ENCODE assay signal across 8 cellular contexts in genomic region chr17:7438050-7438614, GRCh38. TPM values are rescaled to one million over a fixed set of nuclear protein-coding genes. Genes with fewer than 3 reads are reported as not detected.
DNase-seq lines count a peak whose midpoint lies in the region; TF ChIP-seq lines count a peak whose summit lies in the region.

No MANE protein-coding gene starts in this region.

- H2AFZ ChIP-seq in mesenchymal stem cell (ENCODE audit: low read depth, low read length) (peak overlapping the region; percentile 29), SK-N-SH (ENCODE audit: low read depth) (no peak overlapping the region)

- H3K9me3 ChIP-seq in ectodermal cell (ENCODE audit: control insufficient read depth, low read length) (no peaks in the 10 kb centered on the region), mesenchymal stem cell (ENCODE audit: control insufficient read depth, low read length) (no peaks in the 10 kb centered on the region), SK-N-SH (no peaks in the 10 kb centered on the region)

- H4K8ac ChIP-seq in mesenchymal stem cell (ENCODE audit: low read length) = no peak overlapping the region

- H3K79me1 ChIP-seq in mesenchymal stem cell (replicated peaks; ENCODE audit: low read length, poor library complexity, severe bottlenecking) = peaks cover 10% of the 10 kb centered on the region

- no peak overlapping the region for H3K4ac ChIP-seq in mesenchymal stem cell (ENCODE audit: low read depth in 1 of 2, low read length in 2 of 2)

- H3K14ac ChIP-seq in mesenchymal stem cell (ENCODE audit: low read length in 2 of 2) = no peak overlapping the region

- CTCF ChIA-PET in SK-N-SH (lab: Yijun Ruan, JAX) = interaction anchor here (0.9 to 3.9 kb wide), 11 partner anchors 10 to 123 kb away, joined by 3 to 27 read pairs (median 6); partner anchors contain the start of genes NLGN2, POLR2A, SENP3 and TMEM95

- H3F3A ChIP-seq in SK-N-SH (replicated peaks; ENCODE audit: insufficient read depth) = peaks cover 14% of the 10 kb centered on the region

- H4K20me1 ChIP-seq in SK-N-SH (ENCODE audit: insufficient read depth) = no peaks in the 10 kb centered on the region

- H2BK120ac ChIP-seq in mesenchymal stem cell (ENCODE audit: low read depth, low read length) = no peak overlapping the region

- H3K4me3 ChIP-seq in H7 (ENCODE audit: insufficient read depth, low read depth, low read length) (peak overlapping the region; percentile 74), ectodermal cell (ENCODE audit: insufficient read depth, low read depth, low read length) (peak overlapping the region; percentile 41), mesenchymal stem cell (ENCODE audit: insufficient read depth in 1 of 2, low read depth in 1 of 2, low read length in 2 of 2) (peak overlapping the region; percentile 47 to 51), SK-N-SH (ENCODE audit: low read depth in 2 of 2, low read length in 1 of 2) (no peak overlapping the region)

- no peak for TF ChIP-seq EP300 in SK-N-SH (IDR thresholded peaks at IDR 0.05; ENCODE audit: borderline replicate concordance in 1 of 2, low read depth in 1 of 2, low read length in 1 of 2)

- peak overlapping the region; percentile 40 to 59 for H3K18ac ChIP-seq in mesenchymal stem cell (ENCODE audit: low read depth in 1 of 2, low read length in 2 of 2)

- H3K23ac ChIP-seq in mesenchymal stem cell (ENCODE audit: low read length in 2 of 2) = no peak overlapping the region

- H3K27me3 ChIP-seq in H7 (ENCODE audit: control insufficient read depth, insufficient read depth, low read length) = peaks cover 41% of the 10 kb centered on the region
- peaks cover 61% of the 10 kb centered on the region for H3K27me3 ChIP-seq in ectodermal cell (ENCODE audit: control insufficient read depth, insufficient read depth, low read length, poor library complexity, severe bottlenecking)
- peaks cover 33 to 47% of the 10 kb centered on the region in 2 experiments for H3K27me3 ChIP-seq in mesenchymal stem cell (ENCODE audit: control insufficient read depth in 1 of 2, insufficient read depth in 1 of 2, low read length in 2 of 2)
- H3K27me3 ChIP-seq in SK-N-SH (ENCODE audit: insufficient read depth) = no peaks in the 10 kb centered on the region

- no peak overlapping the region for H4K91ac ChIP-seq in mesenchymal stem cell (ENCODE audit: low read length)

- H3K9me2 ChIP-seq in SK-N-SH = no peaks in the 10 kb centered on the region

- POLR2A ChIA-PET in SK-N-SH (lab: Yijun Ruan, JAX) = interaction anchor here (1.9 kb wide), 1 partner anchor 46 kb away, joined by 11 read pairs; the partner anchor contains the start of gene POLR2A

- no peak overlapping the region for H2BK5ac ChIP-seq in mesenchymal stem cell (ENCODE audit: low read depth, low read length, poor library complexity, severe bottlenecking)

- H2BK15ac ChIP-seq in mesenchymal stem cell (ENCODE audit: low read depth, poor library complexity, severe bottlenecking) = no peak overlapping the region

- WGBS in ectodermal cell, 2 experiments = 0% methylated on average over 43 of the region's 43 CpGs
- WGBS in mesenchymal stem cell = 3% methylated on average over 43 of the region's 43 CpGs
- 93% methylated on average over 43 of the region's 43 CpGs for WGBS in SK-N-SH (ENCODE audit: low lambda C conversion rate)

- peaks cover 7% of the 10 kb centered on the region; the same call in 1 of the 2 replicates for H3K79me2 ChIP-seq in SK-N-SH (ENCODE audit: insufficient read depth)

- TF ChIP-seq CTCF in SK-N-SH (IDR thresholded peaks at IDR 0.05) = no peak

- DNase-seq in H7 = peak; percentile 92
- DNase-seq in activated CD4-positive, alpha-beta T cell treated with anti-CD3 and anti-CD28 coated beads, Interleukin-2, amount 50 U/mL, for 1 hour = peak; percentile 57
- DNase-seq in mesenchymal stem cell = peak; percentile 44
- peak; percentile 63 to 66 for DNase-seq in stimulated activated CD8-positive, alpha-beta memory T cell treated with anti-CD3 and anti-CD28 coated beads, Interleukin-2, amount 100 ng/mL, for 48 hours (ENCODE audit: low read depth in 2 of 2)
- no peak for DNase-seq in GF-D8 (lab: John Stamatoyannopoulos, UW)
- DNase-seq in SK-N-SH = no peak
- DNase-seq in NCI-H446 (lab: John Stamatoyannopoulos, UW) = no peak

- H3K4me1 ChIP-seq in ectodermal cell (ENCODE audit: control insufficient read depth, insufficient read depth, low read length) = peaks cover 22% of the 10 kb centered on the region
- peaks cover 46% of the 10 kb centered on the region for H3K4me1 ChIP-seq in mesenchymal stem cell (ENCODE audit: control insufficient read depth, insufficient read depth, low read depth, low read length)
- peaks cover 0 to 27% of the 10 kb centered on the region in 2 experiments; a peak in 1 of 4 replicates for H3K4me1 ChIP-seq in SK-N-SH (ENCODE audit: control insufficient read depth in 1 of 2, insufficient read depth in 2 of 2, low read depth in 1 of 2, low read length in 1 of 2)

- H2AK5ac ChIP-seq in mesenchymal stem cell (ENCODE audit: low read length, severe bottlenecking) = no peak overlapping the region

- H2BK12ac ChIP-seq in mesenchymal stem cell (ENCODE audit: low read length in 2 of 2) = peak overlapping the region in 1 of 2 experiments; percentile 43

- H3K9ac ChIP-seq in mesenchymal stem cell (ENCODE audit: low read length) (peak overlapping the region; percentile 20), SK-N-SH (no peak overlapping the region)

- H3K27ac ChIP-seq in ectodermal cell (ENCODE audit: insufficient read depth, low read depth, low read length, poor library complexity, severe bottlenecking) = no peak overlapping the region
- no peak overlapping the region for H3K27ac ChIP-seq in mesenchymal stem cell (ENCODE audit: low read length, poor library complexity, severe bottlenecking)
- no peak overlapping the region; a peak in 1 of 4 replicates for H3K27ac ChIP-seq in SK-N-SH (ENCODE audit: low read depth in 2 of 2, low read length in 1 of 2)

- no peak for TF ChIP-seq RAD21 in SK-N-SH (IDR thresholded peaks at IDR 0.05; ENCODE audit: low read length)

- H3K36me3 ChIP-seq in H7 (replicated peaks; ENCODE audit: control insufficient read depth, insufficient read depth, low read length) (no peaks in the 10 kb centered on the region), ectodermal cell (ENCODE audit: control insufficient read depth, insufficient read depth, low read length) (no peaks in the 10 kb centered on the region), mesenchymal stem cell (ENCODE audit: control insufficient read depth in 1 of 2, insufficient read depth in 2 of 2, low read depth in 1 of 2, low read length in 2 of 2) (no peaks in the 10 kb centered on the region), SK-N-SH (replicated peaks in 1 of 2; ENCODE audit: control insufficient read depth in 1 of 2, insufficient read depth in 2 of 2, low read length in 1 of 2) (peaks cover 0 to 4% of the 10 kb centered on the region in 2 experiments)

- H3K4me2 ChIP-seq in mesenchymal stem cell (ENCODE audit: low read length, poor library complexity, severe bottlenecking) (peak overlapping the region; percentile 75), SK-N-SH (no peak overlapping the region)

RNA-seq across cellular contexts. Expression of gene FGF11, which starts 1.2 kb away (rescaled TPM):
- total RNA-seq in H7 (2014; rRNA removed; shearing (Covaris generic)) = 12.5 and 20.7 TPM in 2 replicates
- polyA plus RNA-seq in ectodermal cell (2013, experiment 1 of 4) = 8.4 TPM
- polyA plus RNA-seq in ectodermal cell (2013, experiment 2 of 4) = 7.4 TPM
- 8.1 TPM for polyA plus RNA-seq in ectodermal cell (2013, experiment 3 of 4)
- 10.0 TPM for polyA plus RNA-seq in ectodermal cell (2013, experiment 4 of 4)
- polyA plus RNA-seq in mesenchymal stem cell (2013, experiment 1 of 2) = 0.70 TPM
- 0.82 TPM for polyA plus RNA-seq in mesenchymal stem cell (2013, experiment 2 of 2)
- polyA plus RNA-seq in SK-N-SH (2012; rRNA removed) = 1.9 and 2.5 TPM in 2 replicates
- 1.5 and 1.8 TPM in 2 replicates for polyA plus RNA-seq in SK-N-SH (2012; cell fraction: cytosol; rRNA removed)
- polyA plus RNA-seq in SK-N-SH (2012; cell fraction: nucleus; rRNA removed) = 7.9 and 11.0 TPM in 2 replicates

RNA-seq across cellular contexts. Expression of gene TMEM102, which starts 2.9 kb away (rescaled TPM):
- total RNA-seq in H7 (2014; rRNA removed; shearing (Covaris generic)) = 14.5 and 15.8 TPM in 2 replicates
- 1.4 TPM for polyA plus RNA-seq in ectodermal cell (2013, experiment 1 of 4)
- polyA plus RNA-seq in ectodermal cell (2013, experiment 2 of 4) = 1.5 TPM
- polyA plus RNA-seq in ectodermal cell (2013, experiment 3 of 4) = 1.1 TPM
- 1.2 TPM for polyA plus RNA-seq in ectodermal cell (2013, experiment 4 of 4)
- 2.9 TPM for polyA plus RNA-seq in mesenchymal stem cell (2013, experiment 1 of 2)
- polyA plus RNA-seq in mesenchymal stem cell (2013, experiment 2 of 2) = 2.8 TPM
- 6.5 and 6.6 TPM in 2 replicates for polyA plus RNA-seq in SK-N-SH (2012; rRNA removed)
- 2.7 and 4.3 TPM in 2 replicates for polyA plus RNA-seq in SK-N-SH (2012; cell fraction: cytosol; rRNA removed)
- 8.9 and 10.2 TPM in 2 replicates for polyA plus RNA-seq in SK-N-SH (2012; cell fraction: nucleus; rRNA removed)

RNA-seq across cellular contexts. Expression of gene CHRNB1, which starts 6.7 kb away (rescaled TPM):
- 6.6 and 6.8 TPM in 2 replicates for total RNA-seq in H7 (2014; rRNA removed; shearing (Covaris generic))
- polyA plus RNA-seq in ectodermal cell (2013, experiment 1 of 4) = 16.4 TPM
- polyA plus RNA-seq in ectodermal cell (2013, experiment 2 of 4) = 19.3 TPM
- 16.1 TPM for polyA plus RNA-seq in ectodermal cell (2013, experiment 3 of 4)
- polyA plus RNA-seq in ectodermal cell (2013, experiment 4 of 4) = 15.9 TPM
- polyA plus RNA-seq in mesenchymal stem cell (2013, experiment 1 of 2) = 7.3 TPM
- 7.0 TPM for polyA plus RNA-seq in mesenchymal stem cell (2013, experiment 2 of 2)
- polyA plus RNA-seq in SK-N-SH (2012; rRNA removed) = 26.8 and 29.7 TPM in 2 replicates
- polyA plus RNA-seq in SK-N-SH (2012; cell fraction: cytosol; rRNA removed) = 26.0 and 28.7 TPM in 2 replicates
- 5.3 and 6.9 TPM in 2 replicates for polyA plus RNA-seq in SK-N-SH (2012; cell fraction: nucleus; rRNA removed)

RNA-seq across cellular contexts. Expression of gene SPEM3, which starts 9.5 kb away (rescaled TPM):
- total RNA-seq in H7 (2014; rRNA removed; shearing (Covaris generic)) = not detected in 2 replicates
- not detected for polyA plus RNA-seq in ectodermal cell (2013, experiment 1 of 4)
- polyA plus RNA-seq in ectodermal cell (2013, experiment 2 of 4) = not detected
- polyA plus RNA-seq in ectodermal cell (2013, experiment 3 of 4) = not detected
- polyA plus RNA-seq in ectodermal cell (2013, experiment 4 of 4) = not detected
- polyA plus RNA-seq in mesenchymal stem cell (2013, experiment 1 of 2) = not detected
- not detected for polyA plus RNA-seq in mesenchymal stem cell (2013, experiment 2 of 2)
- polyA plus RNA-seq in SK-N-SH (2012; rRNA removed) = not detected in 2 replicates
- polyA plus RNA-seq in SK-N-SH (2012; cell fraction: cytosol; rRNA removed) = not detected in 2 replicates
- polyA plus RNA-seq in SK-N-SH (2012; cell fraction: nucleus; rRNA removed) = not detected in 2 replicates

RNA-seq across cellular contexts. Expression of gene SPEM2, which starts 12.7 kb away (rescaled TPM):
- total RNA-seq in H7 (2014; rRNA removed; shearing (Covaris generic)) = not detected in 2 replicates
- polyA plus RNA-seq in ectodermal cell (2013, experiment 1 of 4) = not detected
- polyA plus RNA-seq in ectodermal cell (2013, experiment 2 of 4) = not detected
- not detected for polyA plus RNA-seq in ectodermal cell (2013, experiment 3 of 4)
- not detected for polyA plus RNA-seq in ectodermal cell (2013, experiment 4 of 4)
- not detected for polyA plus RNA-seq in mesenchymal stem cell (2013, experiment 1 of 2)
- not detected for polyA plus RNA-seq in mesenchymal stem cell (2013, experiment 2 of 2)
- polyA plus RNA-seq in SK-N-SH (2012; rRNA removed) = not detected in 2 replicates
- not detected in 2 replicates for polyA plus RNA-seq in SK-N-SH (2012; cell fraction: cytosol; rRNA removed)
- polyA plus RNA-seq in SK-N-SH (2012; cell fraction: nucleus; rRNA removed) = 0.09 and 0.11 TPM in 2 replicates

Comparison
In these comparisons a context has a peak if more than half of its experiments do, and no peak if none do; other contexts are left out.
1. DNase-seq: peak in H7 (single experiment), activated CD4-positive, alpha-beta T cell treated with anti-CD3 and anti-CD28 coated beads, Interleukin-2, amount 50 U/mL, for 1 hour (single experiment), mesenchymal stem cell (single experiment) and stimulated activated CD8-positive, alpha-beta memory T cell treated with anti-CD3 and anti-CD28 coated beads, Interleukin-2, amount 100 ng/mL, for 48 hours (2 of 2); none in GF-D8 (single experiment), SK-N-SH (single experiment) and NCI-H446 (0 of 2).
2. H3K4me3 ChIP-seq: peak in H7 (single experiment), ectodermal cell (single experiment) and mesenchymal stem cell (2 of 2); none in SK-N-SH (0 of 2).